10 cellular contexts compared by ENCODE assay signal in genomic region chr3:184015381-184016019, GRCh38. TPM values are rescaled to one million over a fixed set of nuclear protein-coding genes. Genes with fewer than 3 reads are reported as not detected.
A peak's percentile ranks its signal among the peaks of the same experiment; 100 is the strongest.
DNase-seq lines count a peak whose midpoint lies in the region; ATAC-seq and TF ChIP-seq lines count a peak whose summit lies in the region.
"Had no signal": no experiment of that assay in that cellular context is flagged by ENCODE, and none has a peak within 500 bp of the region (broad histone marks: within the 10 kb centered on the region; RNA-seq: fewer than 3 reads in every experiment).

No MANE protein-coding gene starts in this region.

- no peaks in the 10 kb centered on the region for H3K27me3 Mint-ChIP-seq in activated T-cell treated with anti-CD3 and anti-CD28 coated beads, Interleukin-2, amount 50 U/mL, for 4 hours (ENCODE audit: low read depth)

- no peaks in the 10 kb centered on the region for H3K9me3 Mint-ChIP-seq in activated T-cell treated with anti-CD3 and anti-CD28 coated beads, Interleukin-2, amount 50 U/mL, for 4 hours
- H3K9me3 Mint-ChIP-seq in stimulated activated effector memory CD8-positive, alpha-beta T cell treated with anti-CD3 and anti-CD28 coated beads, Interleukin-12 subunit alpha, Interleukin-12 subunit beta, amount 100 ng/mL, for 72 hours: no peaks in the 10 kb centered on the region
- H3K9me3 Mint-ChIP-seq: naive B cell had no signal

- ATAC-seq in activated T-cell treated with anti-CD3 and anti-CD28 coated beads, Interleukin-2, amount 50 U/mL, for 4 hours: no peak
- no peak for ATAC-seq in SK-N-SH treated with all-trans-retinoic acid at 6 μM for 48 hours
- no peak for ATAC-seq in stimulated activated effector memory CD8-positive, alpha-beta T cell treated with anti-CD3 and anti-CD28 coated beads, Interleukin-12 subunit alpha, Interleukin-12 subunit beta, amount 100 ng/mL, for 72 hours

- H3K27me3 ChIP-seq in left ventricle myocardium inferior (ENCODE audit: low read depth): no peaks in the 10 kb centered on the region

- intact Hi-C loops in left ventricle myocardium inferior (cut with micrococcal nuclease): loop anchor here (10.0 kb wide), 1 partner anchor 121 kb away; no protein-coding TSS in a partner anchor

- no peaks in the 10 kb centered on the region for H3K9me3 ChIP-seq in left ventricle myocardium inferior (replicated peaks)

- H3K4me1 ChIP-seq in left ventricle myocardium inferior: peaks cover 51% of the 10 kb centered on the region

- DNase-seq in activated T-cell treated with anti-CD3 and anti-CD28 coated beads, Interleukin-2, amount 50 U/mL, for 4 hours: no peak
- DNase-seq in activated T-cell treated with anti-CD3 and anti-CD28 coated beads for 4 hours: no peak
- no peak for DNase-seq in left ventricle myocardium inferior
- DNase-seq in stimulated activated effector memory CD8-positive, alpha-beta T cell treated with anti-CD3 and anti-CD28 coated beads, Interleukin-12 subunit alpha, Interleukin-12 subunit beta, amount 100 ng/mL, for 72 hours (ENCODE audit: low spot score in 2 of 2): no peak
- no peak for DNase-seq in SIG-M5 treated with dmso at 0.1 percent for 504 hours (lab: John Stamatoyannopoulos, UW; ENCODE audit: unreplicated experiment)
- DNase-seq in activated effector memory CD4-positive, alpha-beta T cell treated with Interleukin-2 at 50 U/mL for 16 hours: no peak
- no peak for DNase-seq in HuH-7.5 (ENCODE audit: low spot score)
- DNase-seq: activated CD8-positive, alpha-beta memory T cell treated with anti-CD3 and anti-CD28 coated beads, Interleukin-2, amount 50 U/mL, for 4 hours; naive B cell had no signal

- no peak for TF ChIP-seq CTCF in left ventricle myocardium inferior (IDR thresholded peaks at IDR 0.05; ENCODE audit: borderline replicate concordance)

- H3K4me3 Mint-ChIP-seq in activated T-cell treated with anti-CD3 and anti-CD28 coated beads, Interleukin-2, amount 50 U/mL, for 4 hours: peak overlapping the region; percentile 99
- peak overlapping the region; percentile 100 for H3K4me3 Mint-ChIP-seq in stimulated activated effector memory CD8-positive, alpha-beta T cell treated with anti-CD3 and anti-CD28 coated beads, Interleukin-12 subunit alpha, Interleukin-12 subunit beta, amount 100 ng/mL, for 72 hours

- H3K27ac ChIP-seq in left ventricle myocardium inferior (replicated peaks): peak overlapping the region; percentile 93

- no peak overlapping the region for H3K27ac Mint-ChIP-seq in stimulated activated effector memory CD8-positive, alpha-beta T cell treated with anti-CD3 and anti-CD28 coated beads, Interleukin-12 subunit alpha, Interleukin-12 subunit beta, amount 100 ng/mL, for 72 hours

- peaks cover 36% of the 10 kb centered on the region for H3K36me3 ChIP-seq in left ventricle myocardium inferior

- H3K4me1 Mint-ChIP-seq in activated T-cell treated with anti-CD3 and anti-CD28 coated beads, Interleukin-2, amount 50 U/mL, for 4 hours (ENCODE audit: low read depth): peaks cover 26% of the 10 kb centered on the region
- H3K4me1 Mint-ChIP-seq in stimulated activated effector memory CD8-positive, alpha-beta T cell treated with anti-CD3 and anti-CD28 coated beads, Interleukin-12 subunit alpha, Interleukin-12 subunit beta, amount 100 ng/mL, for 72 hours: peaks cover 26% of the 10 kb centered on the region

- peaks cover 16% of the 10 kb centered on the region for H3K36me3 Mint-ChIP-seq in activated T-cell treated with anti-CD3 and anti-CD28 coated beads, Interleukin-2, amount 50 U/mL, for 4 hours (ENCODE audit: insufficient read depth)
- H3K36me3 Mint-ChIP-seq in stimulated activated effector memory CD8-positive, alpha-beta T cell treated with anti-CD3 and anti-CD28 coated beads, Interleukin-12 subunit alpha, Interleukin-12 subunit beta, amount 100 ng/mL, for 72 hours: peaks cover 27% of the 10 kb centered on the region

- H3K4me3 ChIP-seq in left ventricle myocardium inferior: peak overlapping the region; percentile 96

TF ChIP-seq in SK-N-SH treated with all-trans-retinoic acid at 6 μM for 48 hours, 23 proteins besides CTCF, POLR2A, EP300 and RAD21:
- TF ChIP-seq TCF4 (CRISPR knock-in tag; IDR thresholded peaks at IDR 0.05; ENCODE audit: borderline replicate concordance) (peak; percentile 65; the same call in 1 of the 2 replicates), GLIS3 (CRISPR knock-in tag; IDR thresholded peaks at IDR 0.05) (no peak)

RNA-seq across cellular contexts. Expression of gene ABCC5, which starts 2.2 kb away (rescaled TPM):
- total RNA-seq in activated T-cell treated with anti-CD3 and anti-CD28 coated beads, Interleukin-2, amount 50 U/mL, for 4 hours: 10 to 100 TPM; 10.0 to 12.5 (median 12.4) TPM
- 49.4 TPM for total RNA-seq in left ventricle myocardium inferior

RNA-seq across cellular contexts. Expression of gene HTR3D, which starts 16.0 kb away (rescaled TPM):
- total RNA-seq in activated T-cell treated with anti-CD3 and anti-CD28 coated beads, Interleukin-2, amount 50 U/mL, for 4 hours: not detected
- not detected for total RNA-seq in left ventricle myocardium inferior

RNA-seq across cellular contexts. Expression of gene HTR3C, which starts 37.3 kb away (rescaled TPM):
- not detected for total RNA-seq in activated T-cell treated with anti-CD3 and anti-CD28 coated beads, Interleukin-2, amount 50 U/mL, for 4 hours
- total RNA-seq in left ventricle myocardium inferior: not detected
